23 cellular contexts compared by ENCODE assay signal in genomic region chr5:92998456-92998855, GRCh38.
A peak's percentile ranks its signal among the peaks of the same experiment; 100 is the strongest.
DNase-seq lines count a peak whose midpoint lies in the region; ATAC-seq and TF ChIP-seq lines count a peak whose summit lies in the region.
"Had no signal": no experiment of that assay in that cellular context is flagged by ENCODE, and none has a peak within 500 bp of the region (broad histone marks: within the 10 kb centered on the region; RNA-seq: fewer than 3 reads in every experiment).

No MANE protein-coding gene starts in this region.

- TF ChIP-seq CTCF in GM12865 (IDR thresholded peaks at IDR 0.05; ENCODE audit: insufficient read depth, low read depth, low read length, missing control alignments) (no peak), WI38 (IDR thresholded peaks at IDR 0.05; ENCODE audit: low read depth, low read length) (no peak), left lung (IDR thresholded peaks at IDR 0.05) (no peak), prostate gland (IDR thresholded peaks at IDR 0.05) (no peak)

- 21% methylated on average over 5 of the region's 5 CpGs for WGBS in prostate gland

- no peaks in the 10 kb centered on the region for H3K36me3 ChIP-seq in left lung
- no peaks in the 10 kb centered on the region for H3K36me3 ChIP-seq in prostate gland
- H3K36me3 ChIP-seq: colonic mucosa had no signal

- intact Hi-C loops in left lung (cut with DNase I), result no loop called here
- intact Hi-C loops in prostate gland (cut with DNase I), result no loop called here

- H3K4me3 ChIP-seq in GM12865 (ENCODE audit: low read depth, low read length), result no peak overlapping the region
- peak overlapping the region; percentile 45 for H3K4me3 ChIP-seq in WI38 (ENCODE audit: low read depth, low read length)
- no peak overlapping the region for H3K4me3 ChIP-seq in left lung
- no peak overlapping the region for H3K4me3 ChIP-seq in prostate gland
- H3K4me3 ChIP-seq: A549, colonic mucosa had no signal

- H3K9me3 ChIP-seq in left lung (peaks cover 0 to 12% of the 10 kb centered on the region in 2 donors), prostate gland (no peaks in the 10 kb centered on the region)
- H3K9me3 ChIP-seq: colonic mucosa had no signal

- TF ChIP-seq POLR2A in prostate gland (IDR thresholded peaks at IDR 0.05), result no peak

- H3K27ac ChIP-seq in left lung, result peak overlapping the region in 1 of 2 donors; percentile 13
- peak overlapping the region; percentile 12 to 33 for H3K27ac ChIP-seq in prostate gland
- H3K27ac ChIP-seq: A549, colonic mucosa, KMS-11, parathyroid adenoma had no signal

- peak; percentile 1 for DNase-seq in GM12865 (ENCODE audit: low read depth)
- no peak for DNase-seq in left lung
- DNase-seq in prostate gland (ENCODE audit: low spot score), result no peak
- no peak for DNase-seq in activated CD4-positive, alpha-beta T cell treated with anti-CD3 and anti-CD28 coated beads, Interleukin-2, amount 50 U/mL, for 1 hour
- no peak for DNase-seq in iPS-NIHi11 (ENCODE audit: low spot score)
- no peak for DNase-seq in NCI-H1048 (lab: John Stamatoyannopoulos, UW)
- DNase-seq: activated CD4-positive, alpha-beta T cell treated with anti-CD3 and anti-CD28 coated beads for 4 hours; activated naive CD4-positive, alpha-beta T cell; activated T-cell treated with anti-CD3 and anti-CD28 coated beads, Interleukin-2, amount 50 U/mL, for 48 hours; colonic mucosa; effector memory CD8-positive, alpha-beta T cell; GF-D8; GOT3; mammary epithelial cell; NCI-H2171 treated with DMSO at 0.1 percent for 48 hours; NCI-H526; trophoblast cell had no signal

- ATAC-seq in left lung (peak; percentile 38), GM18519 (IDR thresholded peaks at IDR 0.05; ENCODE audit: low FRiP score, unreplicated experiment) (no peak)
- ATAC-seq: A549; effector memory CD8-positive, alpha-beta T cell; sciatic nerve had no signal

- no peaks in the 10 kb centered on the region for H3K4me1 ChIP-seq in left lung
- no peaks in the 10 kb centered on the region for H3K4me1 ChIP-seq in prostate gland (replicated peaks)
- H3K4me1 ChIP-seq: A549, colonic mucosa, parathyroid adenoma had no signal

- H3K27me3 ChIP-seq in left lung (no peaks in the 10 kb centered on the region), prostate gland (replicated peaks; ENCODE audit: insufficient read depth) (no peaks in the 10 kb centered on the region)
- H3K27me3 ChIP-seq: colonic mucosa had no signal
